ENCODE assay signal across 18 cellular contexts in the genomic region with DNA sequence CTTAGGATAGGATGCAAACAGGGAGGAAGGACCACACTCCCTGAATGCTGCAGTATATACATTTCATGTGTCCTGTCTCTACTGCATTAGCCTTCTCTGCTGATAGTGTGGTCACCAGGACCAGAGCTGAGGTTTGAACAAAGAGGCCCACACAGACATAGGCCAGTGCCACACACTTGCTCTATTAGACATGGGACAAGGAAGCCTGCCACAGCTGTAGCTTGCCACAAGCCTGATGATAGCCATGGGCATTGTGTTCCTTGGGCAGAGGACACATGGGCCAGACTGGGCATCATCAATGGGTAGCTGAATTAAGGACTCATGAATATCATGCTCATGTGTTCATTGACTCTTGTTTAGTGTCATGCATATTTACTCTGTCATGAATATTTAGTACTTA.
"Had no signal": no experiment of that assay in that cellular context is flagged by ENCODE, and none has a peak within 500 bp of the region (broad histone marks: within the 10 kb centered on the region; RNA-seq: fewer than 3 reads in every experiment).

No MANE protein-coding gene starts in this region.

- H3K27ac ChIP-seq: esophagus muscularis mucosa, heart left ventricle, left ventricle myocardium inferior, neural progenitor cell, thoracic aorta had no signal

- H3K4me3 Mint-ChIP-seq: activated CD8-positive, alpha-beta memory T cell treated with anti-CD3 and anti-CD28 coated beads, Interleukin-2, amount 10 ng/mL, durations not matched to agents 7 days and 5 days; activated naive CD8-positive, alpha-beta T cell treated with anti-CD3 and anti-CD28 coated beads for 36 hours; activated T-cell treated with anti-CD3 and anti-CD28 coated beads, Interleukin-2, amount 50 U/mL, for 24 hours; neural progenitor cell; stimulated activated naive CD8-positive, alpha-beta T cell treated with anti-CD3 and anti-CD28 coated beads, Interleukin-15, Interleukin-2, amounts not matched to agents 100 ng/mL and 50 ng/mL, for 24 hours had no signal

- H3K4me3 ChIP-seq: esophagus muscularis mucosa, heart left ventricle, left ventricle myocardium inferior, neural progenitor cell, thoracic aorta had no signal

- H3K4me2 ChIP-seq: neural progenitor cell had no signal

- H3K27me3 Mint-ChIP-seq: activated naive CD8-positive, alpha-beta T cell treated with anti-CD3 and anti-CD28 coated beads for 36 hours; activated T-cell treated with anti-CD3 and anti-CD28 coated beads, Interleukin-2, amount 50 U/mL, for 24 hours; stimulated activated naive CD8-positive, alpha-beta T cell treated with anti-CD3 and anti-CD28 coated beads, Interleukin-15, Interleukin-2, amounts not matched to agents 100 ng/mL and 50 ng/mL, for 24 hours had no signal

- H3K27ac Mint-ChIP-seq: activated CD8-positive, alpha-beta memory T cell treated with anti-CD3 and anti-CD28 coated beads, Interleukin-2, amount 10 ng/mL, durations not matched to agents 7 days and 5 days; activated naive CD8-positive, alpha-beta T cell treated with anti-CD3 and anti-CD28 coated beads for 36 hours; activated T-cell treated with anti-CD3 and anti-CD28 coated beads, Interleukin-2, amount 50 U/mL, for 24 hours; neural progenitor cell; stimulated activated naive CD8-positive, alpha-beta T cell treated with anti-CD3 and anti-CD28 coated beads, Interleukin-15, Interleukin-2, amounts not matched to agents 100 ng/mL and 50 ng/mL, for 24 hours had no signal

- H2AFZ ChIP-seq: neural progenitor cell had no signal

- H3K36me3 ChIP-seq: esophagus muscularis mucosa, heart left ventricle, left ventricle myocardium inferior, neural progenitor cell, thoracic aorta had no signal

- H3K27me3 ChIP-seq: esophagus muscularis mucosa, heart left ventricle, neural progenitor cell had no signal

- DNase-seq: activated CD4-positive, alpha-beta T cell treated with anti-CD3 and anti-CD28 coated beads for 1 hour; activated CD4-positive, alpha-beta T cell treated with anti-CD3 and anti-CD28 coated beads, Interleukin-2, amount 50 U/mL, for 48 hours; activated CD8-positive, alpha-beta memory T cell treated with anti-CD3 and anti-CD28 coated beads, Interleukin-2, amount 10 ng/mL, durations not matched to agents 7 days and 5 days; activated gamma-delta T cell; activated naive CD8-positive, alpha-beta T cell treated with anti-CD3 and anti-CD28 coated beads for 36 hours; activated T-cell treated with anti-CD3 and anti-CD28 coated beads, Interleukin-2, amount 50 U/mL, for 24 hours; aorta; heart left ventricle; kidney; left ventricle myocardium inferior; mesendoderm; stimulated activated CD4-positive, alpha-beta T cell treated with anti-CD3 and anti-CD28 coated beads, Interleukin-4, amount 100 ng/mL, for 1 hour; stimulated activated CD8-positive, alpha-beta memory T cell treated with anti-CD3 and anti-CD28 coated beads, Interleukin-4, amount 100 ng/mL, for 48 hours; T-helper 9 cell had no signal

- H3K9me3 Mint-ChIP-seq: activated naive CD8-positive, alpha-beta T cell treated with anti-CD3 and anti-CD28 coated beads for 36 hours; activated T-cell treated with anti-CD3 and anti-CD28 coated beads, Interleukin-2, amount 50 U/mL, for 24 hours had no signal

- H3K9me3 ChIP-seq: esophagus muscularis mucosa, heart left ventricle, left ventricle myocardium inferior, thoracic aorta had no signal

- H3K9ac ChIP-seq: neural progenitor cell had no signal
